Comparison of ENCODE assay signal across 10 cellular contexts in the genomic region with DNA sequence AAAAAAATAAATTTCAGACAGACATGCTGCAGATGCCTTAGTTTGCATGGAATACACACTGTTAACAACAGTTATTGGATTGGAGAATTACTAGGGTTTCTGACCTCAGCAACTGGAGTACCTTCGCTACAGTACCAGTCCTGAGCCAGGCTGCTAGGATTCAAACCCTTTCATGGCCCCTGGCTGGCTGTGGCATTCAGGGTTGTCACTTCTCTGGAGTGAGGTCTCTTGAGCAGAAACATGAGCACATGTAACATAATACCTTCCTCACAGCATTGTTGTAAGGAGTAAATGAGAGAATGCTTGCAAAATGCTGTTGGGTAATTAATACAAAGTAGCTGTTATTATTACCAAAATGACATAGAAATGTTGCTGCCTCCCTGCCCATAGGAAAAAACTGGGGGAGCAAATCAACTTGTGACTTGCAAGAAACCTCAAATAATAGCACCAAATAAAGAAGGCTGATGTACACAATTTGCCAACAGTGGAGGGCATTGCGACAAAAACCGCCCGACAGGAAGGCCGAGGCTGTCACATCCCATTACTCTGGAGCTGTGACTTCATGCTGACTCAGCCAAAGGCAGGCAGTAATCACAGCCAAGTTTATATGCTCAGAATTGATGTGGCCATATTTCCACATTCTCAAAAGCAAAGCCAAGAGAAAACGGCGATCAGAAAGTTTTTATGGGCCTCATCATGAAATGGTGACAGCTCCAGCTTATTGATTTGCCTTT.
DNase-seq lines count a peak whose midpoint lies in the region; ATAC-seq and TF ChIP-seq lines count a peak whose summit lies in the region.
"Had no signal": no experiment of that assay in that cellular context is flagged by ENCODE, and none has a peak within 500 bp of the region (broad histone marks: within the 10 kb centered on the region; RNA-seq: fewer than 3 reads in every experiment).

No MANE protein-coding gene starts in this region.

- WGBS in smooth muscle cell (ENCODE audit: low lambda C conversion rate) = 28% methylated on average over 7 of the region's 7 CpGs

- no peaks in the 10 kb centered on the region for H3K36me3 Mint-ChIP-seq in CD8-positive, alpha-beta T cell

- H3K9me3 ChIP-seq in PC-9 (ENCODE audit: insufficient read depth, low read depth) (no peaks in the 10 kb centered on the region), fibroblast of lung (ENCODE audit: control insufficient read depth, insufficient read depth, low read depth, low read length) (no peaks in the 10 kb centered on the region), smooth muscle cell (replicated peaks; ENCODE audit: low read depth) (no peaks in the 10 kb centered on the region)
- H3K9me3 ChIP-seq in CD8-positive, alpha-beta T cell (ENCODE audit: low read length) = no peaks in the 10 kb centered on the region

- CTCF ChIA-PET in PC-9 (lab: Charles Lee) = no interaction called here
- CTCF ChIA-PET in CD8-positive, alpha-beta T cell (lab: Charles Lee) = no interaction called here

- H3K27ac Mint-ChIP-seq in CD8-positive, alpha-beta T cell = no peak overlapping the region
- H3K27ac Mint-ChIP-seq: dendritic cell treated with granulocyte-macrophage colony-stimulating factor and Interleukin-4, amounts not matched to agents 40 ng/mL and 50 ng/mL, for 4 days had no signal

- TF ChIP-seq CTCF in PC-9 (conservative IDR thresholded peaks at IDR 0.05) = no peak
- TF ChIP-seq CTCF in fibroblast of lung (conservative IDR thresholded peaks at IDR 0.05 in 1 of 2, IDR thresholded peaks at IDR 0.05 in 1 of 2; ENCODE audit: low read depth in 1 of 2, low read length in 2 of 2) = no peak
- no peak for TF ChIP-seq CTCF in smooth muscle cell (IDR thresholded peaks at IDR 0.05; ENCODE audit: borderline replicate concordance, insufficient read depth, poor library complexity, severe bottlenecking)
- no peak for TF ChIP-seq CTCF in CD8-positive, alpha-beta T cell (IDR thresholded peaks at IDR 0.05)

- H3K27me3 ChIP-seq in PC-9 (ENCODE audit: insufficient read depth, low read depth) (no peaks in the 10 kb centered on the region), fibroblast of lung (ENCODE audit: control insufficient read depth, insufficient read depth, low read length) (no peaks in the 10 kb centered on the region), smooth muscle cell (ENCODE audit: low read depth) (no peaks in the 10 kb centered on the region)
- H3K27me3 ChIP-seq in CD8-positive, alpha-beta T cell (ENCODE audit: insufficient read depth, low read length) = no peaks in the 10 kb centered on the region

- no peaks in the 10 kb centered on the region for H3K9me3 Mint-ChIP-seq in CD8-positive, alpha-beta T cell
- H3K9me3 Mint-ChIP-seq: dendritic cell treated with granulocyte-macrophage colony-stimulating factor and Interleukin-4, amounts not matched to agents 40 ng/mL and 50 ng/mL, for 4 days had no signal

- H3K9me2 ChIP-seq in PC-9 (ENCODE audit: insufficient read depth) = no peaks in the 10 kb centered on the region

- H2AFZ ChIP-seq in PC-9 (peak overlapping the region; percentile 57), fibroblast of lung (ENCODE audit: low read length) (no peak overlapping the region), smooth muscle cell (ENCODE audit: low read depth) (peak overlapping the region; percentile 61)

- no peaks in the 10 kb centered on the region for H4K20me1 ChIP-seq in PC-9 (ENCODE audit: insufficient read depth)
- no peaks in the 10 kb centered on the region for H4K20me1 ChIP-seq in fibroblast of lung (ENCODE audit: control insufficient read depth, extremely low read depth, insufficient read depth, low read length)
- H4K20me1 ChIP-seq in smooth muscle cell (ENCODE audit: low read depth) = no peaks in the 10 kb centered on the region

- peak overlapping the region; percentile 48 for H3K27ac ChIP-seq in PC-9
- no peak overlapping the region for H3K27ac ChIP-seq in fibroblast of lung (ENCODE audit: insufficient read depth, low read length)
- peak overlapping the region; percentile 52 for H3K27ac ChIP-seq in smooth muscle cell (ENCODE audit: low read depth)
- no peak overlapping the region for H3K27ac ChIP-seq in CD8-positive, alpha-beta T cell (ENCODE audit: low read depth, low read length)
- H3K27ac ChIP-seq: C4-2B had no signal

- ATAC-seq in CD8-positive, alpha-beta T cell = no peak

- H3K4me3 Mint-ChIP-seq in CD8-positive, alpha-beta T cell = no peak overlapping the region
- H3K4me3 Mint-ChIP-seq: dendritic cell treated with granulocyte-macrophage colony-stimulating factor and Interleukin-4, amounts not matched to agents 40 ng/mL and 50 ng/mL, for 4 days had no signal

- H3K4me3 ChIP-seq in PC-9 = peak overlapping the region; percentile 5; the same call in 1 of the 2 replicates
- H3K4me3 ChIP-seq in fibroblast of lung (replicated peaks in 1 of 4; ENCODE audit: control extremely low read depth in 1 of 4, insufficient read depth in 1 of 4, low read depth in 3 of 4, low read length in 4 of 4) = no peak overlapping the region
- H3K4me3 ChIP-seq in smooth muscle cell = no peak overlapping the region
- no peak overlapping the region for H3K4me3 ChIP-seq in CD8-positive, alpha-beta T cell (ENCODE audit: low read depth, low read length)

- no peaks in the 10 kb centered on the region for H3K79me2 ChIP-seq in PC-9 (ENCODE audit: low read depth)
- no peaks in the 10 kb centered on the region for H3K79me2 ChIP-seq in fibroblast of lung (ENCODE audit: control insufficient read depth, insufficient read depth, low read length)
- H3K79me2 ChIP-seq in smooth muscle cell (ENCODE audit: low read depth) = no peaks in the 10 kb centered on the region

- no peaks in the 10 kb centered on the region for H3K4me1 Mint-ChIP-seq in CD8-positive, alpha-beta T cell (ENCODE audit: low read depth)

- H3F3A ChIP-seq in PC-9 (ENCODE audit: insufficient read depth, low read depth) (0 out of 2 replicates have a peak, but pooled peaks cover 4% of the 10 kb centered on the region), smooth muscle cell (ENCODE audit: low read depth) (peaks cover 4% of the 10 kb centered on the region)

- POLR2A ChIA-PET in PC-9 (lab: Charles Lee; ENCODE audit: unreplicated experiment) = interaction anchor here (0.6 kb wide), 1 partner anchor 266 kb away, joined by 3 read pairs; no protein-coding TSS in a partner anchor
- POLR2A ChIA-PET in CD8-positive, alpha-beta T cell (lab: Charles Lee) = no interaction called here

- BruUV-seq in PC-9 (replicated peaks; lab: Mats Ljungman, UMichigan) = no TSS peak

- H3K36me3 ChIP-seq in PC-9 (ENCODE audit: low read depth) (no peaks in the 10 kb centered on the region), fibroblast of lung (ENCODE audit: control insufficient read depth, insufficient read depth, low read length) (no peaks in the 10 kb centered on the region), smooth muscle cell (ENCODE audit: low read depth) (no peaks in the 10 kb centered on the region)
- H3K36me3 ChIP-seq in CD8-positive, alpha-beta T cell (ENCODE audit: insufficient read depth, low read length) = no peaks in the 10 kb centered on the region

- H3K4me1 ChIP-seq in PC-9 (replicated peaks; ENCODE audit: insufficient read depth) = peaks cover 19% of the 10 kb centered on the region
- peaks cover 9% of the 10 kb centered on the region for H3K4me1 ChIP-seq in fibroblast of lung (ENCODE audit: control insufficient read depth, extremely low read depth, insufficient read depth, low read length)
- no peaks in the 10 kb centered on the region for H3K4me1 ChIP-seq in smooth muscle cell (ENCODE audit: low read depth)
- no peaks in the 10 kb centered on the region for H3K4me1 ChIP-seq in CD8-positive, alpha-beta T cell (ENCODE audit: insufficient read depth, low read length)

- H3K4me2 ChIP-seq in PC-9 (peak overlapping the region; percentile 55), fibroblast of lung (ENCODE audit: extremely low read depth, insufficient read depth, low read length) (peak overlapping the region; percentile 48), smooth muscle cell (peak overlapping the region; percentile 57)

- H3K9ac ChIP-seq in fibroblast of lung (ENCODE audit: insufficient read depth, low read length) (no peak overlapping the region), smooth muscle cell (ENCODE audit: low read depth) (no peak overlapping the region)

- H3K27me3 Mint-ChIP-seq in CD8-positive, alpha-beta T cell (ENCODE audit: low read depth) = no peaks in the 10 kb centered on the region
- H3K27me3 Mint-ChIP-seq: dendritic cell treated with granulocyte-macrophage colony-stimulating factor and Interleukin-4, amounts not matched to agents 40 ng/mL and 50 ng/mL, for 4 days had no signal

- intact Hi-C loops in PC-9 (cut with micrococcal nuclease; ENCODE audit: unreplicated experiment) = no loop called here
- intact Hi-C loops in CD8-positive, alpha-beta T cell (cut with DNase I, micrococcal nuclease) = no loop called here

- DNase-seq in NK-92 treated with Interleukin-12 subunit alpha and Interleukin-12 subunit beta, amount 100 ng/mL, for 24 hours (lab: John Stamatoyannopoulos, UW) = peak; percentile 54
- DNase-seq in NK-92 (lab: John Stamatoyannopoulos, UW; ENCODE audit: unreplicated experiment) = no peak
- peak; percentile 23 to 71 for DNase-seq in PC-9
- DNase-seq in fibroblast of lung (ENCODE audit: low read depth in 2 of 2) = peak; percentile 82 to 87
- no peak for DNase-seq in smooth muscle cell (lab: John Stamatoyannopoulos, UW; ENCODE audit: unreplicated experiment)
- no peak for DNase-seq in CD8-positive, alpha-beta T cell
- no peak for DNase-seq in stimulated activated CD4-positive, alpha-beta T cell treated with anti-CD3 and anti-CD28 coated beads, Interleukin-4, amount 100 ng/mL, for 1 hour
- DNase-seq in AML-193 (lab: John Stamatoyannopoulos, UW) = no peak

Comparison
In these comparisons a context has a peak if more than half of its experiments do, and no peak if none do; other contexts are left out.
1. DNase-seq: peak in NK-92 treated with Interleukin-12 subunit alpha and Interleukin-12 subunit beta, amount 100 ng/mL, for 24 hours (single experiment), PC-9 (2 of 2) and fibroblast of lung (2 of 2); none in NK-92 (single experiment), smooth muscle cell (single experiment), CD8-positive, alpha-beta T cell (0 of 7), stimulated activated CD4-positive, alpha-beta T cell treated with anti-CD3 and anti-CD28 coated beads, Interleukin-4, amount 100 ng/mL, for 1 hour (single experiment) and AML-193 (0 of 2).
2. H3K27ac ChIP-seq: peak in PC-9 (single experiment) and smooth muscle cell (single experiment); none in fibroblast of lung (single experiment) and CD8-positive, alpha-beta T cell (single experiment).
3. Peak in every context shown above with its lines, with median percentiles within 50 percentile points of each other: H3K4me2 ChIP-seq.